Comparison of ENCODE assay signal across 25 cellular contexts in the genomic region with DNA sequence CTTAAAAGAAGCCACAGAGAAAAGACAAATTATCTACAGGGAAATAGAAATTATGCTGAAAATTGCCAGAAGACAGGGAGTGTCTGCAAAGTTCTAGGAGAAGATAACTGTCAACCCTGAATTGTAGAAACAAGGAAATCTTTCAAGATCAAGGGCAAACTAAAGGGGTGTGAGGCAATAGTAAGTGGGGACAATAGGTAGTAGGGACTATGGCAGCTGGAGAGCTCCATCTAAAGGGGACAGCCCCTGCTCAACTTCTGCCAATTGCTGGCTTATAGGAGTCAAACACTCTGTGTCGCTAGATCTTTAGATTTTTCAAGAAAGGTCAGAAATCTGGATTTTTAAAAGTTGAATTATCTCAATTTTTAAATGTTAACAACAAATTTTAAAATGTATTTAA.
"Had no signal": no experiment of that assay in that cellular context is flagged by ENCODE, and none has a peak within 500 bp of the region (broad histone marks: within the 10 kb centered on the region; RNA-seq: fewer than 3 reads in every experiment).

No MANE protein-coding gene starts in this region.

- H3K27ac Mint-ChIP-seq: activated B cell treated with CpG ODN at 0.5 μM for 24 hours; activated CD4-positive, alpha-beta T cell treated with anti-CD3 and anti-CD28 coated beads for 36 hours; endodermal cell; neural progenitor cell; T-helper 2 cell treated with Interferon-gamma antibody and Interleukin-4, amounts not matched to agents 5 μg/mL and 100 μg/mL, for 36 hours had no signal

- H3K4me2 ChIP-seq: neural progenitor cell had no signal

- H3K4me3 Mint-ChIP-seq: activated B cell treated with CpG ODN at 0.5 μM for 24 hours; activated CD4-positive, alpha-beta T cell treated with anti-CD3 and anti-CD28 coated beads for 36 hours; activated naive CD4-positive, alpha-beta T cell treated with anti-CD3 and anti-CD28 coated beads, Interleukin-2, amount 10 ng/mL, durations not matched to agents 7 days and 5 days; endodermal cell; neural progenitor cell; T-helper 2 cell treated with Interferon-gamma antibody and Interleukin-4, amounts not matched to agents 5 μg/mL and 100 μg/mL, for 36 hours had no signal

- H3K9me3 ChIP-seq: right atrium auricular region, tibial artery, upper lobe of right lung had no signal

- H3K27me3 Mint-ChIP-seq: activated B cell treated with CpG ODN at 0.5 μM for 24 hours; activated CD4-positive, alpha-beta T cell treated with anti-CD3 and anti-CD28 coated beads for 36 hours had no signal

- FAIRE-seq: kidney had no signal

- DNase-seq: activated B cell treated with CpG ODN at 0.5 μM for 24 hours; activated CD4-positive, alpha-beta T cell treated with anti-CD3 and anti-CD28 coated beads for 36 hours; activated CD8-positive, alpha-beta memory T cell treated with anti-CD3 and anti-CD28 coated beads for 24 hours; activated gamma-delta T cell; activated naive CD4-positive, alpha-beta T cell treated with anti-CD3 and anti-CD28 coated beads, Interleukin-2, amount 10 ng/mL, durations not matched to agents 7 days and 5 days; amygdala; central memory CD4-positive, alpha-beta T cell; endodermal cell; foreskin fibroblast; head of caudate nucleus; hippocampal formation; kidney; left colon; mammary epithelial cell; occipital lobe; stimulated activated CD4-positive, alpha-beta T cell treated with anti-CD3 and anti-CD28 coated beads, Interleukin-15, amount 100 ng/mL, for 24 hours; stimulated activated naive CD4-positive, alpha-beta T cell treated with Interleukin-2 at 50 U/mL for 16 hours; T-helper 1 cell; tibial artery; upper lobe of right lung had no signal

- H3K4me1 ChIP-seq: parathyroid adenoma, right atrium auricular region, tibial artery had no signal

- H3K36me3 ChIP-seq: neural progenitor cell, right atrium auricular region, tibial artery, upper lobe of right lung had no signal

- H3K79me2 ChIP-seq: parathyroid adenoma had no signal

- H3K27ac ChIP-seq: neural progenitor cell, parathyroid adenoma, right atrium auricular region, tibial artery, upper lobe of right lung had no signal

- H2AFZ ChIP-seq: neural progenitor cell, parathyroid adenoma had no signal

- H3K4me3 ChIP-seq: neural progenitor cell, right atrium auricular region, tibial artery, upper lobe of right lung had no signal

- ATAC-seq: activated CD4-positive, alpha-beta T cell treated with anti-CD3 and anti-CD28 coated beads for 36 hours; esophagus mucosa; left colon had no signal

- H3K9ac ChIP-seq: neural progenitor cell, parathyroid adenoma had no signal

- H3K27me3 ChIP-seq: neural progenitor cell, right atrium auricular region, tibial artery, upper lobe of right lung had no signal
